ENCODE assay signal across 17 cellular contexts in genomic region chr2:85278361-85278760, GRCh38. TPM values are rescaled to one million over a fixed set of nuclear protein-coding genes. Genes with fewer than 3 reads are reported as not detected.
A peak's percentile ranks its signal among the peaks of the same experiment; 100 is the strongest.
DNase-seq lines count a peak whose midpoint lies in the region; ATAC-seq, FAIRE-seq and TF ChIP-seq lines count a peak whose summit lies in the region.
"Had no signal": no experiment of that assay in that cellular context is flagged by ENCODE, and none has a peak within 500 bp of the region (broad histone marks: within the 10 kb centered on the region; RNA-seq: fewer than 3 reads in every experiment).

No MANE protein-coding gene starts in this region.

- in situ Hi-C loops in GM23248 (cut with MboI): loop anchor here (25.0 kb wide), 1 partner anchor 791 kb away; no protein-coding TSS in a partner anchor

- CTCF ChIA-PET in activated CD8-positive, alpha-beta T cell treated with anti-CD3 and anti-CD28 coated beads for 36 hours (lab: Charles Lee): interaction anchor here (1.2 kb wide), 1 partner anchor 20 kb away, joined by 3 read pairs; no protein-coding TSS in a partner anchor

- WGBS in GM23248 (ENCODE audit: low coverage in 1 of 2, low lambda C conversion rate in 2 of 2, missing lambda C conversion rate in 2 of 2), 2 experiments: 9 to 13% methylated on average over 2 of the region's 2 CpGs

- peaks cover 24% of the 10 kb centered on the region; the same call in 1 of the 2 replicates for H3F3A ChIP-seq in GM23248 (ENCODE audit: insufficient read depth)

- H3K4me3 Mint-ChIP-seq in activated CD8-positive, alpha-beta T cell treated with anti-CD3 and anti-CD28 coated beads for 36 hours: no peak overlapping the region
- H3K4me3 Mint-ChIP-seq: CD14-positive monocyte, T-cell had no signal

- H2AFZ ChIP-seq in GM23248: no peak overlapping the region

- no peaks in the 10 kb centered on the region for H3K79me2 ChIP-seq in GM23248 (ENCODE audit: insufficient read depth)

- DNase-seq in GM23248 (peak; percentile 68), ascending aorta (ENCODE audit: low spot score in 2 of 2) (no peak), fibroblast of peridontal ligament (ENCODE audit: extremely low read depth) (peak; percentile 87), skeletal muscle cell (ENCODE audit: low read depth) (no peak), frontal cortex (ENCODE audit: low spot score in 2 of 2) (no peak)
- no peak for DNase-seq in activated CD8-positive, alpha-beta T cell treated with anti-CD3 and anti-CD28 coated beads for 36 hours
- DNase-seq: activated CD8-positive, alpha-beta memory T cell treated with anti-CD3 and anti-CD28 coated beads, Interleukin-2, amount 50 U/mL, for 48 hours; NCI-H1417 treated with DMSO at 0.1 percent for 48 hours; PC-3; stimulated activated CD8-positive, alpha-beta memory T cell treated with anti-CD3 and anti-CD28 coated beads, Interleukin-4, amount 100 ng/mL, for 48 hours; T-cell had no signal

- H4K20me1 ChIP-seq in GM23248 (ENCODE audit: insufficient read depth): no peaks in the 10 kb centered on the region

- no peaks in the 10 kb centered on the region for H3K27me3 ChIP-seq in GM23248 (replicated peaks; ENCODE audit: insufficient read depth)
- H3K27me3 ChIP-seq in ascending aorta: no peaks in the 10 kb centered on the region

- no peak overlapping the region for H3K27ac Mint-ChIP-seq in activated CD8-positive, alpha-beta T cell treated with anti-CD3 and anti-CD28 coated beads for 36 hours
- H3K27ac Mint-ChIP-seq: activated naive CD4-positive, alpha-beta T cell treated with anti-CD3 and anti-CD28 coated beads, Interleukin-2, amount 50 U/mL, for 72 hours; CD14-positive monocyte; T-cell had no signal

- H3K9me3 ChIP-seq in GM23248 (ENCODE audit: low read depth): no peaks in the 10 kb centered on the region
- no peaks in the 10 kb centered on the region for H3K9me3 ChIP-seq in ascending aorta

- H3K36me3 ChIP-seq in GM23248 (ENCODE audit: low read depth) (no peaks in the 10 kb centered on the region), ascending aorta (peaks cover 0 to 2% of the 10 kb centered on the region in 2 donors)

- no peak for TF ChIP-seq CTCF in ascending aorta (IDR thresholded peaks at IDR 0.05)
- TF ChIP-seq CTCF in activated CD8-positive, alpha-beta T cell treated with anti-CD3 and anti-CD28 coated beads for 36 hours (IDR thresholded peaks at IDR 0.05): no peak

- no peaks in the 10 kb centered on the region for H3K4me1 Mint-ChIP-seq in activated CD8-positive, alpha-beta T cell treated with anti-CD3 and anti-CD28 coated beads for 36 hours (ENCODE audit: low read depth)
- H3K4me1 Mint-ChIP-seq: CD14-positive monocyte, T-cell had no signal

- H3K9ac ChIP-seq in GM23248: peak overlapping the region; percentile 37; the same call in 1 of the 2 replicates

- intact Hi-C loops in ascending aorta (cut with DNase I): no loop called here
- intact Hi-C loops in activated CD8-positive, alpha-beta T cell treated with anti-CD3 and anti-CD28 coated beads for 36 hours (cut with micrococcal nuclease): no loop called here

- peak overlapping the region; percentile 99 for H3K4me2 ChIP-seq in GM23248 (ENCODE audit: unreplicated experiment)

- POLR2A ChIA-PET in activated CD8-positive, alpha-beta T cell treated with anti-CD3 and anti-CD28 coated beads for 36 hours (lab: Charles Lee): no interaction called here

- H3K9me2 ChIP-seq in GM23248 (ENCODE audit: insufficient read depth): no peaks in the 10 kb centered on the region

- H3K4me3 ChIP-seq in GM23248 (peak overlapping the region; percentile 73), ascending aorta (peak overlapping the region; percentile 20 to 59), skeletal muscle cell (ENCODE audit: low read depth, low read length) (peak overlapping the region; percentile 5)

- no peaks in the 10 kb centered on the region for H3K9me3 Mint-ChIP-seq in activated CD8-positive, alpha-beta T cell treated with anti-CD3 and anti-CD28 coated beads for 36 hours
- H3K9me3 Mint-ChIP-seq: activated naive CD4-positive, alpha-beta T cell treated with anti-CD3 and anti-CD28 coated beads, Interleukin-2, amount 50 U/mL, for 72 hours; CD14-positive monocyte; T-cell had no signal

- H3K36me3 Mint-ChIP-seq in activated CD8-positive, alpha-beta T cell treated with anti-CD3 and anti-CD28 coated beads for 36 hours (ENCODE audit: low read depth): no peaks in the 10 kb centered on the region
- H3K36me3 Mint-ChIP-seq: activated naive CD4-positive, alpha-beta T cell treated with anti-CD3 and anti-CD28 coated beads, Interleukin-2, amount 50 U/mL, for 72 hours; CD14-positive monocyte; T-cell had no signal

- H3K4me1 ChIP-seq in GM23248 (ENCODE audit: insufficient read depth) (peaks cover 41% of the 10 kb centered on the region), ascending aorta (peaks cover 3 to 30% of the 10 kb centered on the region in 2 donors)

- no peaks in the 10 kb centered on the region for H3K27me3 Mint-ChIP-seq in activated CD8-positive, alpha-beta T cell treated with anti-CD3 and anti-CD28 coated beads for 36 hours
- H3K27me3 Mint-ChIP-seq: progenitor cell of endocrine pancreas had no signal

- peak overlapping the region; percentile 62 for H3K27ac ChIP-seq in GM23248
- peak overlapping the region; percentile 78 to 81 for H3K27ac ChIP-seq in ascending aorta

- FAIRE-seq in frontal cortex (lab: Jason Lieb, UNC): no peak
- FAIRE-seq: GM12891 had no signal

- no peak for ATAC-seq in GM21576 (IDR thresholded peaks at IDR 0.05; ENCODE audit: unreplicated experiment)
- no peak for ATAC-seq in HG03432 (IDR thresholded peaks at IDR 0.05; ENCODE audit: unreplicated experiment)
- ATAC-seq in activated CD8-positive, alpha-beta T cell treated with anti-CD3 and anti-CD28 coated beads for 36 hours: no peak
- ATAC-seq: activated naive CD4-positive, alpha-beta T cell treated with anti-CD3 and anti-CD28 coated beads, Interleukin-2, amount 50 U/mL, for 72 hours; PC-3; T-cell had no signal

RNA-seq across cellular contexts. Expression of gene TGOLN2, which starts 49.4 kb away (rescaled TPM):
- 96.8 and 125 TPM in 2 replicates for total RNA-seq in GM23248 (2014; rRNA removed; shearing (Covaris generic))
- polyA plus RNA-seq in GM23248 (2016; fragmentation: Nextera tagmentation; extraction: Ambion mirVana): 117 and 118 TPM in 2 replicates
- total RNA-seq in ascending aorta (111 TPM), frontal cortex (30.6 TPM)
- 10 to 100 TPM; 62.8 to 64.0 TPM for total RNA-seq in activated CD8-positive, alpha-beta T cell treated with anti-CD3 and anti-CD28 coated beads for 36 hours

Comparison
In these comparisons a context has a peak if more than half of its experiments do, and no peak if none do; other contexts are left out.
1. DNase-seq: peak in GM23248 (single experiment) and fibroblast of peridontal ligament (single experiment); none in ascending aorta (0 of 2), skeletal muscle cell (single experiment), frontal cortex (0 of 2) and activated CD8-positive, alpha-beta T cell treated with anti-CD3 and anti-CD28 coated beads for 36 hours (single experiment).
2. H3K4me3 ChIP-seq: peak in every context shown above with its lines; median percentile 73 in GM23248; 40 in ascending aorta; 5 in skeletal muscle cell.